Comparison of ENCODE assay signal across 23 cellular contexts in genomic region chrX:118577041-118577440, GRCh38.
DNase-seq lines count a peak whose midpoint lies in the region; ATAC-seq and TF ChIP-seq lines count a peak whose summit lies in the region.
"Had no signal": no experiment of that assay in that cellular context is flagged by ENCODE, and none has a peak within 500 bp of the region (broad histone marks: within the 10 kb centered on the region; RNA-seq: fewer than 3 reads in every experiment).

No MANE protein-coding gene starts in this region.

- DNase-seq in DMS79 treated with DMSO at 0.1 percent for 48 hours (lab: John Stamatoyannopoulos, UW) (peak; percentile 18), DMS79 (lab: John Stamatoyannopoulos, UW) (no peak), NCI-H1694 (lab: John Stamatoyannopoulos, UW) (peak; percentile 78), cerebellum (ENCODE audit: low spot score) (peak; percentile 39), prostate gland (ENCODE audit: low spot score) (peak; percentile 11), NOMO-1 treated with DMSO at 0.1 percent for 48 hours (lab: John Stamatoyannopoulos, UW; ENCODE audit: unreplicated experiment) (no peak)
- DNase-seq in stimulated activated CD4-positive, alpha-beta T cell treated with anti-CD3 and anti-CD28 coated beads, Interleukin-4, amount 100 ng/mL, for 4 hours = no peak
- DNase-seq: 8988T; activated CD4-positive, alpha-beta T cell treated with anti-CD3 and anti-CD28 coated beads, Interleukin-2, amount 50 U/mL, for 48 hours; activated CD4-positive, CD25-positive, alpha-beta regulatory T cell; activated naive CD4-positive, alpha-beta T cell treated with anti-CD3 and anti-CD28 coated beads, Interleukin-2, amount 10 ng/mL, durations not matched to agents 7 days and 5 days; CD4-positive, CD25-positive, alpha-beta regulatory T cell; foreskin fibroblast; stimulated activated CD8-positive, alpha-beta memory T cell treated with anti-CD3 and anti-CD28 coated beads, Interleukin-4, amount 100 ng/mL, for 48 hours; stimulated activated naive CD8-positive, alpha-beta T cell treated with anti-CD3 and anti-CD28 coated beads, Interleukin-15, amount 100 ng/mL, for 72 hours; T-helper 1 cell had no signal

- no peaks in the 10 kb centered on the region for H3K27me3 ChIP-seq in prostate gland (replicated peaks; ENCODE audit: insufficient read depth)
- H3K27me3 ChIP-seq: heart right ventricle, SJSA1 had no signal

- no peaks in the 10 kb centered on the region for H3K4me1 ChIP-seq in prostate gland (replicated peaks)
- H3K4me1 ChIP-seq: heart right ventricle, SJSA1, tibial nerve had no signal

- no peak overlapping the region for H3K4me3 ChIP-seq in prostate gland
- H3K4me3 ChIP-seq: coronary artery, GM23338, heart right ventricle, SJSA1, tibial nerve had no signal

- no peaks in the 10 kb centered on the region for H3K9me3 ChIP-seq in prostate gland
- H3K9me3 ChIP-seq: heart right ventricle, SJSA1, tibial nerve had no signal

- TF ChIP-seq CTCF in prostate gland (IDR thresholded peaks at IDR 0.05) = no peak

- ATAC-seq in GM18867 (IDR thresholded peaks at IDR 0.05; ENCODE audit: unreplicated experiment) = no peak
- ATAC-seq: esophagus mucosa; GM23338; stimulated activated naive CD8-positive, alpha-beta T cell treated with anti-CD3 and anti-CD28 coated beads, Interleukin-15, amount 100 ng/mL, for 72 hours had no signal

- TF ChIP-seq POLR2A in prostate gland (IDR thresholded peaks at IDR 0.05) = no peak

- H3K36me3 ChIP-seq in prostate gland = no peaks in the 10 kb centered on the region
- H3K36me3 ChIP-seq: SJSA1 had no signal

- no peak overlapping the region for H3K27ac ChIP-seq in prostate gland
- H3K27ac ChIP-seq: coronary artery, heart right ventricle, SJSA1, tibial nerve had no signal

- 43% methylated on average over 5 of the region's 5 CpGs for WGBS in prostate gland

- intact Hi-C loops in prostate gland (cut with DNase I) = no loop called here

Comparison
In these comparisons a context has a peak if more than half of its experiments do, and no peak if none do; other contexts are left out.
1. DNase-seq: peak in DMS79 treated with DMSO at 0.1 percent for 48 hours (single experiment), NCI-H1694 (single experiment), cerebellum (single experiment) and prostate gland (single experiment); none in DMS79 (single experiment), NOMO-1 treated with DMSO at 0.1 percent for 48 hours (single experiment) and stimulated activated CD4-positive, alpha-beta T cell treated with anti-CD3 and anti-CD28 coated beads, Interleukin-4, amount 100 ng/mL, for 4 hours (0 of 2).